Comparison of ENCODE assay signal across 20 cellular contexts in genomic region chr9:137978262-137978714, GRCh38.
"Had no signal": no experiment of that assay in that cellular context is flagged by ENCODE, and none has a peak within 500 bp of the region (broad histone marks: within the 10 kb centered on the region; RNA-seq: fewer than 3 reads in every experiment).

No MANE protein-coding gene starts in this region.

- H3K4me1 ChIP-seq: colonic mucosa, esophagus squamous epithelium, gastroesophageal sphincter, left ventricle myocardium inferior, lower lobe of right lung, tibial nerve, upper lobe of right lung, vagina had no signal

- H3K27ac ChIP-seq: colonic mucosa, esophagus squamous epithelium, gastroesophageal sphincter, left ventricle myocardium inferior, lower lobe of right lung, tibial nerve, upper lobe of right lung, vagina had no signal

- H3K9me3 ChIP-seq: colonic mucosa, esophagus squamous epithelium, gastroesophageal sphincter, lower lobe of right lung, upper lobe of right lung, vagina had no signal

- H3K4me3 Mint-ChIP-seq: natural killer cell treated with Interleukin-12 subunit alpha and Interleukin-12 subunit beta and Interleukin-15 and Interleukin-18, amount 100 ng/mL, for 72 hours had no signal

- H3K27ac Mint-ChIP-seq: natural killer cell treated with Interleukin-12 subunit alpha and Interleukin-12 subunit beta and Interleukin-15 and Interleukin-18, amount 100 ng/mL, for 72 hours had no signal

- H3K36me3 ChIP-seq: colonic mucosa, esophagus squamous epithelium, gastroesophageal sphincter, left ventricle myocardium inferior, lower lobe of right lung, tibial nerve, upper lobe of right lung, vagina had no signal

- H3K4me3 ChIP-seq: colonic mucosa, esophagus squamous epithelium, gastroesophageal sphincter, left ventricle myocardium inferior, lower lobe of right lung, tibial nerve, upper lobe of right lung, vagina had no signal

- DNase-seq: colonic mucosa; dermis blood vessel endothelial cell; esophagus squamous epithelium; foreskin fibroblast; glutamatergic neuron; kidney; left cardiac atrium; left ventricle myocardium inferior; mesenchymal stem cell; midbrain; occipital lobe; small intestine; stimulated activated CD4-positive, alpha-beta T cell treated with anti-CD3 and anti-CD28 coated beads, Interleukin-12 subunit alpha, Interleukin-12 subunit beta, amount 100 ng/mL, for 4 hours; stimulated activated naive CD8-positive, alpha-beta T cell treated with anti-CD3 and anti-CD28 coated beads, Interleukin-15, Interleukin-2, amounts not matched to agents 100 U/mL and 50 U/mL, for 24 hours; upper lobe of right lung had no signal

- ATAC-seq: gastroesophageal sphincter; left cardiac atrium; lower lobe of right lung; natural killer cell treated with Interleukin-12 subunit alpha and Interleukin-12 subunit beta and Interleukin-15 and Interleukin-18, amount 100 ng/mL, for 72 hours; stimulated activated naive CD8-positive, alpha-beta T cell treated with anti-CD3 and anti-CD28 coated beads, Interleukin-15, Interleukin-2, amounts not matched to agents 100 U/mL and 50 U/mL, for 24 hours; upper lobe of right lung had no signal

- FAIRE-seq: kidney, small intestine had no signal

- H3K36me3 Mint-ChIP-seq: natural killer cell treated with Interleukin-12 subunit alpha and Interleukin-12 subunit beta and Interleukin-15 and Interleukin-18, amount 100 ng/mL, for 72 hours had no signal

- H3K27me3 ChIP-seq: colonic mucosa, gastroesophageal sphincter, tibial nerve, upper lobe of right lung, vagina had no signal

- H3K9me3 Mint-ChIP-seq: natural killer cell treated with Interleukin-12 subunit alpha and Interleukin-12 subunit beta and Interleukin-15 and Interleukin-18, amount 100 ng/mL, for 72 hours had no signal
